In the genomic region with DNA sequence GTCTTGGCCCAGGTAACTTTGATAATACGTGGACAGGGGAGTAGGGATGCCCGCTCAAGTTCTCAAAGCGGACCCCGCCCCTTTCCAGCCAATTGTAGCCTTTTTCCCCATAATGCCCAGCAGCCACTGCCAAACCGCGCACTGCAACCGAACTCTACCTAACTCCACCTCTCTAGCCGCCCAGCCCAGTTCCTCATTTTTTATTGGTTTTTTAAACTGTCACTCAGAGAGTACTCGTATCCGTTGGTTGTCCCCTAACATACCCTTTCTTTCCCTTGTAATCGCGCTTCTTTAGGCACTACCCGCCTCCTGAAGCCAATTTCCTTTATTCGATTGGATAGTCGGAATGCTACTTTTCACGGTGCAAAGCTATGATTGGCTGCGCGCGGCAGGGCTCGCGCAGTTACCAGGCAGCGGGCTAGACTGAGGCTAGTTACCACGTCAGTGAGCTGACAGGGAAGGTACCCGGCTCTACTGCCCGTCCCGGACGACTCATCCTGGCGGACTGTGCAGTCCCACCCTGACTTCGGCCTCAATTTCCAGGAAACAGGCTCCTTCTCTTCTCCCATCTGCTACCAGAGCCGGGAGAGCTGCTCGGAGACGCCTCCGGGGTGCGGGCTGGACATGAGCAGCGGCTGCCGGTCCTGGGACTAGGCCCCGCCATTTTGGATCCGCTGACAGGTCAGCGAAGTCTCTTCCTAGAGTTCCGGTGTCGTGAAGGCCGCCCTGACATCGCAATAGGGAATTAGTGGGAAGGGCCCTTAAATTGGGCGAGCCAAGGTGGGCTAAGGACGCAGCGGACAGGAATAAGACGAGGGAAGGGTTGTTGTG, we compare ENCODE assay signal across 8 cellular contexts. TPM values are rescaled to one million over a fixed set of nuclear protein-coding genes. Genes with fewer than 3 reads are reported as not detected.
DNase-seq lines count a peak whose midpoint lies in the region; ATAC-seq and TF ChIP-seq lines count a peak whose summit lies in the region.

A gene with protein sequence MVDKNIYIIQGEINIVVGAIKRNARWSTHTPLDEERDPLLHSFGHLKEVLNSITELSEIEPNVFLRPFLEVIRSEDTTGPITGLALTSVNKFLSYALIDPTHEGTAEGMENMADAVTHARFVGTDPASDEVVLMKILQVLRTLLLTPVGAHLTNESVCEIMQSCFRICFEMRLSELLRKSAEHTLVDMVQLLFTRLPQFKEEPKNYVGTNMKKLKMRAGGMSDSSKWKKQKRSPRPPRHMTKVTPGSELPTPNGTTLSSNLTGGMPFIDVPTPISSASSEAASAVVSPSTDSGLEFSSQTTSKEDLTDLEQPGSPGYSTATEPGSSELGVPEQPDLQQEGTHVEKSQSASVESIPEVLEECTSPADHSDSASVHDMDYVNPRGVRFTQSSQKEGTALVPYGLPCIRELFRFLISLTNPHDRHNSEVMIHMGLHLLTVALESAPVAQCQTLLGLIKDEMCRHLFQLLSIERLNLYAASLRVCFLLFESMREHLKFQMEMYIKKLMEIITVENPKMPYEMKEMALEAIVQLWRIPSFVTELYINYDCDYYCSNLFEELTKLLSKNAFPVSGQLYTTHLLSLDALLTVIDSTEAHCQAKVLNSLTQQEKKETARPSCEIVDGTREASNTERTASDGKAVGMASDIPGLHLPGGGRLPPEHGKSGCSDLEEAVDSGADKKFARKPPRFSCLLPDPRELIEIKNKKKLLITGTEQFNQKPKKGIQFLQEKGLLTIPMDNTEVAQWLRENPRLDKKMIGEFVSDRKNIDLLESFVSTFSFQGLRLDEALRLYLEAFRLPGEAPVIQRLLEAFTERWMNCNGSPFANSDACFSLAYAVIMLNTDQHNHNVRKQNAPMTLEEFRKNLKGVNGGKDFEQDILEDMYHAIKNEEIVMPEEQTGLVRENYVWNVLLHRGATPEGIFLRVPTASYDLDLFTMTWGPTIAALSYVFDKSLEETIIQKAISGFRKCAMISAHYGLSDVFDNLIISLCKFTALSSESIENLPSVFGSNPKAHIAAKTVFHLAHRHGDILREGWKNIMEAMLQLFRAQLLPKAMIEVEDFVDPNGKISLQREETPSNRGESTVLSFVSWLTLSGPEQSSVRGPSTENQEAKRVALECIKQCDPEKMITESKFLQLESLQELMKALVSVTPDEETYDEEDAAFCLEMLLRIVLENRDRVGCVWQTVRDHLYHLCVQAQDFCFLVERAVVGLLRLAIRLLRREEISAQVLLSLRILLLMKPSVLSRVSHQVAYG (N-terminal part only) (plus strand): TSS at position 432 of the 831 bp plus-strand sequence. CDS start 13,407 bp downstream, outside the sequence.

- peak within 1 kb of the TSS; percentile 65 for H3K4me3 ChIP-seq in RWPE2 (ENCODE audit: severe bottlenecking)
- peak within 1 kb of the TSS; percentile 75 to 99 (median 96) for H3K4me3 ChIP-seq in fibroblast of lung (replicated peaks in 1 of 4; ENCODE audit: control extremely low read depth in 1 of 4, insufficient read depth in 1 of 4, low read depth in 3 of 4, low read length in 4 of 4)
- peak within 1 kb of the TSS; percentile 84 for H3K4me3 ChIP-seq in naive thymus-derived CD4-positive, alpha-beta T cell (ENCODE audit: low read length)

- H3K4me2 ChIP-seq in fibroblast of lung (ENCODE audit: extremely low read depth, insufficient read depth, low read length), result peak within 1 kb of the TSS; percentile 70

- H3K4me3 Mint-ChIP-seq in activated T-helper 2 cell treated with anti-CD3 and anti-CD28 coated beads, Interferon-gamma antibody, Interleukin-2, Interleukin-4, amounts not matched to agents 10 μg/mL and 5 μg/mL and 100 μg/mL, durations not matched to agents 14 hours and 24 hours and 36 hours (ENCODE audit: low read depth), result peak within 1 kb of the TSS; percentile 99
- peak within 1 kb of the TSS; percentile 83 to 100 (median 97) for H3K4me3 Mint-ChIP-seq in naive thymus-derived CD4-positive, alpha-beta T cell
- H3K4me3 Mint-ChIP-seq in stimulated activated naive B cell treated with anti-CD40 and anti-IgM and Interleukin-4, amounts not matched to agents 10 μg/mL and 1 μg/mL and 100 μg/mL, for 72 hours, result peak within 1 kb of the TSS; percentile 95 to 99

- H3K4me1 ChIP-seq in RWPE2 (ENCODE audit: insufficient read depth, poor library complexity, severe bottlenecking) (peaks cover 22% of the 10 kb centered on the region), fibroblast of lung (ENCODE audit: control insufficient read depth, extremely low read depth, insufficient read depth, low read length) (peaks cover 21% of the 10 kb centered on the region)
- peaks cover 17 to 37% of the 10 kb centered on the region in 2 donors for H3K4me1 ChIP-seq in naive thymus-derived CD4-positive, alpha-beta T cell (ENCODE audit: control insufficient read depth in 2 of 2, insufficient read depth in 2 of 2, low read length in 2 of 2)

- peaks cover 39% of the 10 kb centered on the region for H3K4me1 Mint-ChIP-seq in activated T-helper 2 cell treated with anti-CD3 and anti-CD28 coated beads, Interferon-gamma antibody, Interleukin-2, Interleukin-4, amounts not matched to agents 10 μg/mL and 5 μg/mL and 100 μg/mL, durations not matched to agents 14 hours and 24 hours and 36 hours (ENCODE audit: low read depth)
- peaks cover 43 to 69% (median 54%) of the 10 kb centered on the region in 7 donors for H3K4me1 Mint-ChIP-seq in naive thymus-derived CD4-positive, alpha-beta T cell
- peaks cover 31 to 50% of the 10 kb centered on the region in 2 donors for H3K4me1 Mint-ChIP-seq in stimulated activated naive B cell treated with anti-CD40 and anti-IgM and Interleukin-4, amounts not matched to agents 10 μg/mL and 1 μg/mL and 100 μg/mL, for 72 hours

- H3K27ac Mint-ChIP-seq in activated T-helper 2 cell treated with anti-CD3 and anti-CD28 coated beads, Interferon-gamma antibody, Interleukin-2, Interleukin-4, amounts not matched to agents 10 μg/mL and 5 μg/mL and 100 μg/mL, durations not matched to agents 14 hours and 24 hours and 36 hours, result peak within 1 kb of the TSS; percentile 92
- peak within 1 kb of the TSS; percentile 65 to 98 (median 95) for H3K27ac Mint-ChIP-seq in naive thymus-derived CD4-positive, alpha-beta T cell
- H3K27ac Mint-ChIP-seq in stimulated activated naive B cell treated with anti-CD40 and anti-IgM and Interleukin-4, amounts not matched to agents 10 μg/mL and 1 μg/mL and 100 μg/mL, for 72 hours, result peak within 1 kb of the TSS; percentile 95

- peak within 1 kb of the TSS; percentile 54 for H3K27ac ChIP-seq in RWPE2 (ENCODE audit: poor library complexity, severe bottlenecking)
- H3K27ac ChIP-seq in fibroblast of lung (ENCODE audit: insufficient read depth, low read length), result peak within 1 kb of the TSS; percentile 76
- H3K27ac ChIP-seq in naive thymus-derived CD4-positive, alpha-beta T cell (ENCODE audit: low read depth, low read length), result peak within 1 kb of the TSS; percentile 90

- peak; percentile 90 for ATAC-seq in RWPE2 (ENCODE audit: low read depth)
- ATAC-seq in naive thymus-derived CD4-positive, alpha-beta T cell, result peak; percentile 92
- ATAC-seq in stimulated activated naive B cell treated with anti-CD40 and anti-IgM and Interleukin-4, amounts not matched to agents 10 μg/mL and 1 μg/mL and 100 μg/mL, for 72 hours (replicated peaks), result peak; percentile 91 to 95

- intact Hi-C loops in activated T-helper 2 cell treated with anti-CD3 and anti-CD28 coated beads, Interferon-gamma antibody, Interleukin-2, Interleukin-4, amounts not matched to agents 10 μg/mL and 5 μg/mL and 100 μg/mL, durations not matched to agents 14 hours and 24 hours and 36 hours (cut with micrococcal nuclease), result loop anchor here (2.0 to 5.0 kb wide), 2 partner anchors 93 to 152 kb away; a partner anchor contains a TSS
- intact Hi-C loops in naive thymus-derived CD4-positive, alpha-beta T cell (cut with micrococcal nuclease), result loop anchor here (1.0 to 10.0 kb wide), 17 partner anchors 14 to 609 kb away; a partner anchor contains a TSS

- CTCF ChIA-PET in naive thymus-derived CD4-positive, alpha-beta T cell (lab: Charles Lee), result interaction anchor here (0.6 to 2.9 kb wide), 6 partner anchors 10 to 104 kb away, joined by 3 to 10 read pairs (median 4); no protein-coding TSS in a partner anchor

- peaks cover 37% of the 10 kb centered on the region for H3K36me3 Mint-ChIP-seq in activated T-helper 2 cell treated with anti-CD3 and anti-CD28 coated beads, Interferon-gamma antibody, Interleukin-2, Interleukin-4, amounts not matched to agents 10 μg/mL and 5 μg/mL and 100 μg/mL, durations not matched to agents 14 hours and 24 hours and 36 hours (ENCODE audit: low read depth)
- peaks cover 5 to 11% (median 8%) of the 10 kb centered on the region in 5 donors for H3K36me3 Mint-ChIP-seq in naive thymus-derived CD4-positive, alpha-beta T cell
- peaks cover 7 to 22% of the 10 kb centered on the region in 2 donors for H3K36me3 Mint-ChIP-seq in stimulated activated naive B cell treated with anti-CD40 and anti-IgM and Interleukin-4, amounts not matched to agents 10 μg/mL and 1 μg/mL and 100 μg/mL, for 72 hours

- TF ChIP-seq CTCF in RWPE2 (IDR thresholded peaks at IDR 0.05; ENCODE audit: poor library complexity, severe bottlenecking), result no peak
- no peak for TF ChIP-seq CTCF in fibroblast of lung (conservative IDR thresholded peaks at IDR 0.05 in 1 of 2, IDR thresholded peaks at IDR 0.05 in 1 of 2; ENCODE audit: low read depth in 1 of 2, low read length in 2 of 2)

- no peaks in the 10 kb centered on the region for H3K9me3 Mint-ChIP-seq in activated T-helper 2 cell treated with anti-CD3 and anti-CD28 coated beads, Interferon-gamma antibody, Interleukin-2, Interleukin-4, amounts not matched to agents 10 μg/mL and 5 μg/mL and 100 μg/mL, durations not matched to agents 14 hours and 24 hours and 36 hours
- peaks cover 0 to 2% (median 0%) of the 10 kb centered on the region in 11 donors for H3K9me3 Mint-ChIP-seq in naive thymus-derived CD4-positive, alpha-beta T cell
- no peaks in the 10 kb centered on the region for H3K9me3 Mint-ChIP-seq in stimulated activated naive B cell treated with anti-CD40 and anti-IgM and Interleukin-4, amounts not matched to agents 10 μg/mL and 1 μg/mL and 100 μg/mL, for 72 hours

- peaks cover 14% of the 10 kb centered on the region for H3K27me3 Mint-ChIP-seq in activated T-helper 2 cell treated with anti-CD3 and anti-CD28 coated beads, Interferon-gamma antibody, Interleukin-2, Interleukin-4, amounts not matched to agents 10 μg/mL and 5 μg/mL and 100 μg/mL, durations not matched to agents 14 hours and 24 hours and 36 hours (ENCODE audit: low read depth)
- peaks cover 14 to 27% (median 22%) of the 10 kb centered on the region in 5 donors for H3K27me3 Mint-ChIP-seq in naive thymus-derived CD4-positive, alpha-beta T cell
- peaks cover 23 to 30% of the 10 kb centered on the region in 2 donors for H3K27me3 Mint-ChIP-seq in stimulated activated naive B cell treated with anti-CD40 and anti-IgM and Interleukin-4, amounts not matched to agents 10 μg/mL and 1 μg/mL and 100 μg/mL, for 72 hours

- H3K9me3 ChIP-seq in RWPE2 (ENCODE audit: severe bottlenecking), result no peaks in the 10 kb centered on the region
- H3K9me3 ChIP-seq in fibroblast of lung (ENCODE audit: control insufficient read depth, insufficient read depth, low read depth, low read length), result no peaks in the 10 kb centered on the region
- H3K9me3 ChIP-seq in naive thymus-derived CD4-positive, alpha-beta T cell (ENCODE audit: control insufficient read depth in 2 of 3, low read length in 3 of 3), result no peaks in the 10 kb centered on the region

- peak within 1 kb of the TSS; percentile 88 for H3K9ac ChIP-seq in fibroblast of lung (ENCODE audit: insufficient read depth, low read length)

- H3K27me3 ChIP-seq in RWPE2 (ENCODE audit: insufficient read depth, poor library complexity, severe bottlenecking) (peaks cover 7% of the 10 kb centered on the region), fibroblast of lung (ENCODE audit: control insufficient read depth, insufficient read depth, low read length) (peaks cover 4% of the 10 kb centered on the region)
- H3K27me3 ChIP-seq in naive thymus-derived CD4-positive, alpha-beta T cell (ENCODE audit: control insufficient read depth in 2 of 2, insufficient read depth in 2 of 2, low read length in 2 of 2), result peaks cover 0 to 16% of the 10 kb centered on the region in 2 donors

- DNase-seq in EH (ENCODE audit: low read depth) (peak; percentile 100), H4 (ENCODE audit: low spot score) (peak; percentile 99), LoVo (ENCODE audit: low spot score) (peak; percentile 98), RWPE2 (ENCODE audit: low spot score) (peak; percentile 91), fibroblast of lung (ENCODE audit: low read depth in 2 of 2) (peak; percentile 100)
- DNase-seq in activated T-helper 2 cell treated with anti-CD3 and anti-CD28 coated beads, Interferon-gamma antibody, Interleukin-2, Interleukin-4, amounts not matched to agents 10 μg/mL and 5 μg/mL and 100 μg/mL, durations not matched to agents 14 hours and 24 hours and 36 hours (ENCODE audit: low spot score), result peak; percentile 92
- peak; percentile 69 to 97 (median 96) for DNase-seq in naive thymus-derived CD4-positive, alpha-beta T cell
- DNase-seq in stimulated activated naive B cell treated with anti-CD40 and anti-IgM and Interleukin-4, amounts not matched to agents 10 μg/mL and 1 μg/mL and 100 μg/mL, for 72 hours, result peak; percentile 93

- no peaks in the 10 kb centered on the region for H4K20me1 ChIP-seq in fibroblast of lung (ENCODE audit: control insufficient read depth, extremely low read depth, insufficient read depth, low read length)

- H3K36me3 ChIP-seq in RWPE2 (ENCODE audit: low read depth) (peaks cover 18% of the 10 kb centered on the region), fibroblast of lung (ENCODE audit: control insufficient read depth, insufficient read depth, low read length) (no peaks in the 10 kb centered on the region)
- peaks cover 0 to 5% (median 0%) of the 10 kb centered on the region in 3 experiments for H3K36me3 ChIP-seq in naive thymus-derived CD4-positive, alpha-beta T cell (ENCODE audit: control insufficient read depth in 2 of 3, insufficient read depth in 3 of 3, low read length in 3 of 3)

- peak within 1 kb of the TSS; percentile 91 for H2AFZ ChIP-seq in fibroblast of lung (ENCODE audit: low read length)

- POLR2A ChIA-PET in naive thymus-derived CD4-positive, alpha-beta T cell (lab: Charles Lee), result interaction anchor here (0.8 to 2.4 kb wide), 8 partner anchors 9 to 399 kb away, joined by 3 to 9 read pairs (median 4); a partner anchor contains a TSS

- H3K79me2 ChIP-seq in fibroblast of lung (ENCODE audit: control insufficient read depth, insufficient read depth, low read length), result peaks cover 47% of the 10 kb centered on the region

RNA-seq across cellular contexts. Expression of the gene that starts here (rescaled TPM):
- total RNA-seq in H4 (2014; rRNA removed; shearing (Covaris generic)), result 24.6 and 30.1 TPM in 2 replicates
- 47.9 and 49.2 TPM in 2 replicates for total RNA-seq in activated T-helper 2 cell treated with anti-CD3 and anti-CD28 coated beads, Interferon-gamma antibody, Interleukin-2, Interleukin-4, amounts not matched to agents 10 μg/mL and 5 μg/mL and 100 μg/mL, durations not matched to agents 14 hours and 24 hours and 36 hours
- total RNA-seq in fibroblast of lung, result 14.4 and 24.6 TPM in 2 replicates
- 24.1 and 31.6 TPM in 2 replicates for polyA plus RNA-seq in fibroblast of lung
- 38.5 and 42.9 TPM in 2 replicates for polyA plus RNA-seq in fibroblast of lung (2012)
- polyA minus RNA-seq in fibroblast of lung (ENCODE audit: low replicate concordance), result 163 and 198 TPM in 2 replicates
- total RNA-seq in naive thymus-derived CD4-positive, alpha-beta T cell, result 10 to 100 TPM; 36.2 to 47.2 (median 37.8) TPM
- polyA plus RNA-seq in naive thymus-derived CD4-positive, alpha-beta T cell, result 10 to 100 TPM in 1 of 2 donors, 1 to 10 TPM in 1; 8.5 to 24.3 TPM

Comparison
In these comparisons a context has a peak if more than half of its experiments do, and no peak if none do; other contexts are left out.
1. Peak in every context shown above with its lines: DNase-seq, ATAC-seq, H3K4me3 ChIP-seq and H3K27ac ChIP-seq.